ENCODE assay signal across 7 cellular contexts in genomic region chr2:10382313-10383061, GRCh38.
DNase-seq lines count a peak whose midpoint lies in the region; ATAC-seq and TF ChIP-seq lines count a peak whose summit lies in the region.

No MANE protein-coding gene starts in this region.

- H3K27me3 ChIP-seq in OCI-LY3 (ENCODE audit: low read depth, low read length) = peaks cover 4% of the 10 kb centered on the region; the same call in 1 of the 2 replicates
- peaks cover 0 to 3% (median 0%) of the 10 kb centered on the region in 3 donors for H3K27me3 ChIP-seq in skeletal muscle tissue (ENCODE audit: control insufficient read depth in 3 of 3, insufficient read depth in 3 of 3, low read length in 3 of 3)
- no peaks in the 10 kb centered on the region for H3K27me3 ChIP-seq in PC-3 (ENCODE audit: low read length)

- H3K9me2 ChIP-seq in PC-3 (replicated peaks; ENCODE audit: low read length) = no peaks in the 10 kb centered on the region

- CTCF ChIA-PET in PC-3 (lab: Charles Lee) = interaction anchor here (2.6 kb wide), 1 partner anchor 26 kb away, joined by 13 read pairs; no protein-coding TSS in a partner anchor

- H3K9ac ChIP-seq in OCI-LY3 (ENCODE audit: low read length) = no peak overlapping the region; the same call in 1 of the 2 replicates
- no peak overlapping the region for H3K9ac ChIP-seq in skeletal muscle tissue (ENCODE audit: low read depth in 1 of 3, low read length in 3 of 3)
- no peak overlapping the region for H3K9ac ChIP-seq in PC-3 (ENCODE audit: low read length)

- H3K9me3 ChIP-seq in OCI-LY3 (ENCODE audit: insufficient read depth, low read length) = no peaks in the 10 kb centered on the region
- H3K9me3 ChIP-seq in skeletal muscle tissue (ENCODE audit: control insufficient read depth in 3 of 3, low read length in 3 of 3) = no peaks in the 10 kb centered on the region
- no peaks in the 10 kb centered on the region for H3K9me3 ChIP-seq in PC-3 (ENCODE audit: low read length)

- peaks cover 52% of the 10 kb centered on the region for H3K4me1 ChIP-seq in OCI-LY3 (ENCODE audit: low read length)
- H3K4me1 ChIP-seq in skeletal muscle tissue (ENCODE audit: control insufficient read depth in 3 of 3, insufficient read depth in 3 of 3, low read length in 3 of 3) = peaks cover 5 to 16% (median 8%) of the 10 kb centered on the region in 3 donors
- H3K4me1 ChIP-seq in PC-3 (ENCODE audit: insufficient read depth, low read length) = peaks cover 54% of the 10 kb centered on the region

- DNase-seq in coronary artery (ENCODE audit: low spot score) (no peak), PC-3 (no peak), NCI-H1930 (lab: John Stamatoyannopoulos, UW) (no peak)

- ATAC-seq in GM18907 (IDR thresholded peaks at IDR 0.05; ENCODE audit: unreplicated experiment) = peak; percentile 68
- ATAC-seq in HG02938 (IDR thresholded peaks at IDR 0.05; ENCODE audit: unreplicated experiment) = peak; percentile 34
- no peak for ATAC-seq in PC-3

- H3K4me2 ChIP-seq in OCI-LY3 (ENCODE audit: low read length) (peak overlapping the region; percentile 70), PC-3 (ENCODE audit: low read length) (no peak overlapping the region)

- no TSS peak for BruUV-seq in PC-3 (replicated peaks; lab: Mats Ljungman, UMichigan)

- no peak for TF ChIP-seq CTCF in OCI-LY3 (IDR thresholded peaks at IDR 0.05; ENCODE audit: low read depth, low read length)
- TF ChIP-seq CTCF in coronary artery (IDR thresholded peaks at IDR 0.05) = no peak
- no peak for TF ChIP-seq CTCF in PC-3 (conservative IDR thresholded peaks at IDR 0.05; ENCODE audit: low read depth, low read length)

- H3F3A ChIP-seq in PC-3 (ENCODE audit: low read length, unreplicated experiment) = no peaks in the 10 kb centered on the region

- no peaks in the 10 kb centered on the region for H3K36me3 ChIP-seq in OCI-LY3 (replicated peaks; ENCODE audit: low read depth, low read length)
- no peaks in the 10 kb centered on the region for H3K36me3 ChIP-seq in skeletal muscle tissue (ENCODE audit: control insufficient read depth in 3 of 3, insufficient read depth in 3 of 3, low read length in 3 of 3)
- H3K36me3 ChIP-seq in PC-3 (ENCODE audit: low read depth, low read length) = 0 out of 2 replicates have a peak, but pooled peaks cover 3% of the 10 kb centered on the region

- H3K27ac ChIP-seq in OCI-LY3 (ENCODE audit: low read length) (no peak overlapping the region), coronary artery (peak overlapping the region in 1 of 2 donors; percentile 16), skeletal muscle tissue (ENCODE audit: low read depth, low read length) (no peak overlapping the region), PC-3 (ENCODE audit: low read length) (no peak overlapping the region)

- H3K79me2 ChIP-seq in OCI-LY3 (ENCODE audit: low read length) (no peaks in the 10 kb centered on the region), PC-3 (ENCODE audit: low read length) (peaks cover 100% of the 10 kb centered on the region)

- POLR2A ChIA-PET in PC-3 (lab: Charles Lee; ENCODE audit: unreplicated experiment) = interaction anchor here (0.6 kb wide), 1 partner anchor 117 kb away, joined by 8 read pairs; no protein-coding TSS in a partner anchor

- H2AFZ ChIP-seq in OCI-LY3 (ENCODE audit: low read depth, low read length) = no peak overlapping the region
- H2AFZ ChIP-seq in PC-3 (ENCODE audit: low read length) = no peak overlapping the region

- intact Hi-C loops in PC-3 (cut with micrococcal nuclease) = no loop called here

- H4K20me1 ChIP-seq in OCI-LY3 (ENCODE audit: insufficient read depth, low read length) (no peaks in the 10 kb centered on the region), PC-3 (ENCODE audit: low read length) (peaks cover 12% of the 10 kb centered on the region; the same call in 1 of the 2 replicates)

- H3K4me3 ChIP-seq in OCI-LY3 (ENCODE audit: low read length) = peak overlapping the region; percentile 69
- H3K4me3 ChIP-seq in coronary artery = peak overlapping the region; percentile 44
- H3K4me3 ChIP-seq in skeletal muscle tissue (ENCODE audit: low read length in 3 of 3) = peak overlapping the region in 2 of 3 donors; percentile 13 to 36
- no peak overlapping the region for H3K4me3 ChIP-seq in PC-3 (ENCODE audit: low read length)
